Comparison of ENCODE assay signal across 2 cellular contexts in genomic region chr11:90803366-90803765, GRCh38.
TF ChIP-seq lines count a peak whose summit lies in the region.

No MANE protein-coding gene starts in this region.

TF ChIP-seq in HCT116, 20 proteins besides CTCF, POLR2A, EP300 and RAD21:
- TF ChIP-seq EGR1 (IDR thresholded peaks at IDR 0.05; ENCODE audit: low read depth) (no peak), ELF1 (IDR thresholded peaks at IDR 0.05; ENCODE audit: borderline replicate concordance, low read depth) (no peak), JUND (IDR thresholded peaks at IDR 0.05) (no peak)
- TF ChIP-seq, protein P1, sequence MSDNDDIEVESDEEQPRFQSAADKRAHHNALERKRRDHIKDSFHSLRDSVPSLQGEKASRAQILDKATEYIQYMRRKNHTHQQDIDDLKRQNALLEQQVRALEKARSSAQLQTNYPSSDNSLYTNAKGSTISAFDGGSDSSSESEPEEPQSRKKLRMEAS (IDR thresholded peaks at IDR 0.05): no peak

TF ChIP-seq in endothelial cell of umbilical vein, 7 proteins besides CTCF, POLR2A, EP300 and RAD21:
- TF ChIP-seq, protein P1 (IDR thresholded peaks at IDR 0.05; ENCODE audit: insufficient read depth, insufficient read length): no peak
- TF ChIP-seq POLR2AphosphoS5 (IDR thresholded peaks at IDR 0.05; ENCODE audit: insufficient read depth, low read depth, low read length) (no peak), EZH2 (IDR thresholded peaks at IDR 0.05; ENCODE audit: borderline replicate concordance, low read depth, low read length, severe bottlenecking) (no peak), JUN (IDR thresholded peaks at IDR 0.05; ENCODE audit: borderline replicate concordance, insufficient read depth, insufficient read length, low read depth) (no peak), GATA2 (IDR thresholded peaks at IDR 0.05; ENCODE audit: insufficient read depth, insufficient read length, low read depth, low read length) (no peak), MYC (IDR thresholded peaks at IDR 0.05; ENCODE audit: low read depth, low read length) (no peak), FOS (IDR thresholded peaks at IDR 0.05; ENCODE audit: borderline replicate concordance, insufficient read depth, low read length) (no peak)
